8 cellular contexts compared by ENCODE assay signal in the genomic region with DNA sequence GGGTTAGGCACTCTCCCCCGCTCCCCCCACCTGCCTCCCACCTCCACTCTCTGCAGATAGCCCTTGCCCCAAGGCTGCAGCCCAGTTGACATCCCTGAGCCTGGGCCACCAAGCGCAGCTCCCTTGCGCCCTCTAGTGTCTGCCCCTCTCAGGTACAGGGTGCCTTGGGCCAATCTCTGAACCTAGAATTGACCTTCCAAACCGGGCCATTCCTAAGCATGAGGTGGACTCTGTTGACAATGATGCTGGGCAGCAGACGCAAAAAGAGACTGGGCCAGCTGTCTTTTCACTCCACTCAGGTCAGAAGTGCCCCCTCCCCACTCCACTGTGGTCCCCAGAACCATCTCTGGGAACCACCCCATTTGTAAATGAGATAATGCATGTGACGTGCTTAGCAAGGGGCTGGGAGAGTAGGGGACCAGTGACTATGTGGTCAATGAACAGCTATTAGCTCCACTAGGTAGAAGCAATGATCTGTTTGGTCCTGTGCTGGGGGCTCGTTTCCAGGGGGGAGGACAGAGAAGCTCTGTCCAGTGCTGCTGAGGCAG. TPM values are rescaled to one million over a fixed set of nuclear protein-coding genes. Genes with fewer than 3 reads are reported as not detected.
DNase-seq lines count a peak whose midpoint lies in the region; ATAC-seq and TF ChIP-seq lines count a peak whose summit lies in the region.

No MANE protein-coding gene starts in this region.

- WGBS in esophagus squamous epithelium, 2 donors: 40 to 48% methylated on average over 3 to 7 of the region's 7 CpGs

- TF ChIP-seq POLR2A in esophagus squamous epithelium (IDR thresholded peaks at IDR 0.05): no peak

- no peak overlapping the region for H3K4me3 ChIP-seq in AG10803 (ENCODE audit: low read length)
- no peak overlapping the region for H3K4me3 ChIP-seq in esophagus squamous epithelium

- no peaks in the 10 kb centered on the region for H3K27me3 Mint-ChIP-seq in natural killer cell treated with Interleukin-12 subunit alpha and Interleukin-12 subunit beta and Interleukin-15 and Interleukin-18, amount 100 ng/mL, for 72 hours
- no peaks in the 10 kb centered on the region for H3K27me3 Mint-ChIP-seq in stimulated activated naive CD8-positive, alpha-beta T cell treated with anti-CD3 and anti-CD28 coated beads, Interleukin-15, amount 100 ng/mL, for 72 hours

- H3K9me3 Mint-ChIP-seq in natural killer cell treated with Interleukin-12 subunit alpha and Interleukin-12 subunit beta and Interleukin-15 and Interleukin-18, amount 100 ng/mL, for 72 hours: no peaks in the 10 kb centered on the region
- no peaks in the 10 kb centered on the region for H3K9me3 Mint-ChIP-seq in stimulated activated naive CD8-positive, alpha-beta T cell treated with anti-CD3 and anti-CD28 coated beads, Interleukin-15, amount 100 ng/mL, for 72 hours

- H3K4me1 Mint-ChIP-seq in natural killer cell treated with Interleukin-12 subunit alpha and Interleukin-12 subunit beta and Interleukin-15 and Interleukin-18, amount 100 ng/mL, for 72 hours (ENCODE audit: low read depth in 2 of 2): peaks cover 36 to 37% of the 10 kb centered on the region in 2 donors
- peaks cover 51% of the 10 kb centered on the region for H3K4me1 Mint-ChIP-seq in stimulated activated naive CD8-positive, alpha-beta T cell treated with anti-CD3 and anti-CD28 coated beads, Interleukin-15, amount 100 ng/mL, for 72 hours

- no peaks in the 10 kb centered on the region for H3K36me3 ChIP-seq in esophagus squamous epithelium

- no peaks in the 10 kb centered on the region for H3K9me3 ChIP-seq in esophagus squamous epithelium

- no peaks in the 10 kb centered on the region for H3K27me3 ChIP-seq in esophagus squamous epithelium

- intact Hi-C loops in esophagus squamous epithelium (cut with DNase I): no loop called here

- peaks cover 35 to 61% (median 44%) of the 10 kb centered on the region in 3 donors for H3K4me1 ChIP-seq in esophagus squamous epithelium

- peak; percentile 95 for TF ChIP-seq CTCF in AG10803 (conservative IDR thresholded peaks at IDR 0.05; ENCODE audit: low read length)
- TF ChIP-seq CTCF in esophagus squamous epithelium (IDR thresholded peaks at IDR 0.05): peak; percentile 72 to 95 (median 92)

- H3K36me3 Mint-ChIP-seq in natural killer cell treated with Interleukin-12 subunit alpha and Interleukin-12 subunit beta and Interleukin-15 and Interleukin-18, amount 100 ng/mL, for 72 hours: no peaks in the 10 kb centered on the region

- DNase-seq in AG10803 (ENCODE audit: low read depth) (peak; percentile 42), GM19240 (ENCODE audit: insufficient read length, low spot score) (peak; percentile 43), NOMO-1 (lab: John Stamatoyannopoulos, UW; ENCODE audit: unreplicated experiment in 2 of 2) (peak; percentile 50 to 75), esophagus squamous epithelium (lab: John Stamatoyannopoulos, UW) (no peak)
- DNase-seq in activated CD8-positive, alpha-beta memory T cell treated with anti-CD3 and anti-CD28 coated beads, Interleukin-2, amount 50 U/mL, for 4 hours: peak; percentile 84
- peak; percentile 81 for DNase-seq in natural killer cell treated with Interleukin-12 subunit alpha and Interleukin-12 subunit beta and Interleukin-15 and Interleukin-18, amount 100 ng/mL, for 72 hours (ENCODE audit: low spot score)
- peak; percentile 80 for DNase-seq in stimulated activated naive CD8-positive, alpha-beta T cell treated with anti-CD3 and anti-CD28 coated beads, Interleukin-15, amount 100 ng/mL, for 72 hours

- H3K4me3 Mint-ChIP-seq in natural killer cell treated with Interleukin-12 subunit alpha and Interleukin-12 subunit beta and Interleukin-15 and Interleukin-18, amount 100 ng/mL, for 72 hours: no peak overlapping the region
- no peak overlapping the region for H3K4me3 Mint-ChIP-seq in stimulated activated naive CD8-positive, alpha-beta T cell treated with anti-CD3 and anti-CD28 coated beads, Interleukin-15, amount 100 ng/mL, for 72 hours

- ATAC-seq in natural killer cell treated with Interleukin-12 subunit alpha and Interleukin-12 subunit beta and Interleukin-15 and Interleukin-18, amount 100 ng/mL, for 72 hours: peak; percentile 79 to 87
- peak; percentile 77 for ATAC-seq in stimulated activated naive CD8-positive, alpha-beta T cell treated with anti-CD3 and anti-CD28 coated beads, Interleukin-15, amount 100 ng/mL, for 72 hours
- ATAC-seq in HG02763 (IDR thresholded peaks at IDR 0.05; ENCODE audit: unreplicated experiment): no peak

- H3K27ac Mint-ChIP-seq in natural killer cell treated with Interleukin-12 subunit alpha and Interleukin-12 subunit beta and Interleukin-15 and Interleukin-18, amount 100 ng/mL, for 72 hours: peak overlapping the region; percentile 33 to 43
- H3K27ac Mint-ChIP-seq in stimulated activated naive CD8-positive, alpha-beta T cell treated with anti-CD3 and anti-CD28 coated beads, Interleukin-15, amount 100 ng/mL, for 72 hours: no peak overlapping the region

- peak overlapping the region in 3 of 4 donors; percentile 77 to 82 (median 81) for H3K27ac ChIP-seq in esophagus squamous epithelium

RNA-seq across cellular contexts. Expression of gene PLB1, which starts 43.3 kb away (rescaled TPM):
- 1 to 10 TPM; 1.1 to 6.5 (median 2.3) TPM for total RNA-seq in esophagus squamous epithelium
- under 1 TPM; 0.88 to 0.98 TPM for total RNA-seq in natural killer cell treated with Interleukin-12 subunit alpha and Interleukin-12 subunit beta and Interleukin-15 and Interleukin-18, amount 100 ng/mL, for 72 hours

RNA-seq across cellular contexts. Expression of gene FOSL2, which starts 60.0 kb away (rescaled TPM):
- 100 to 1,000 TPM; 100 to 234 (median 144) TPM for total RNA-seq in esophagus squamous epithelium
- total RNA-seq in natural killer cell treated with Interleukin-12 subunit alpha and Interleukin-12 subunit beta and Interleukin-15 and Interleukin-18, amount 100 ng/mL, for 72 hours: 10 to 100 TPM; 44.5 to 52.5 TPM

Comparison
In these comparisons a context has a peak if more than half of its experiments do, and no peak if none do; other contexts are left out.
1. H3K27ac Mint-ChIP-seq: peak in natural killer cell treated with Interleukin-12 subunit alpha and Interleukin-12 subunit beta and Interleukin-15 and Interleukin-18, amount 100 ng/mL, for 72 hours (2 of 2); none in stimulated activated naive CD8-positive, alpha-beta T cell treated with anti-CD3 and anti-CD28 coated beads, Interleukin-15, amount 100 ng/mL, for 72 hours (0 of 2).